In the genomic region with DNA sequence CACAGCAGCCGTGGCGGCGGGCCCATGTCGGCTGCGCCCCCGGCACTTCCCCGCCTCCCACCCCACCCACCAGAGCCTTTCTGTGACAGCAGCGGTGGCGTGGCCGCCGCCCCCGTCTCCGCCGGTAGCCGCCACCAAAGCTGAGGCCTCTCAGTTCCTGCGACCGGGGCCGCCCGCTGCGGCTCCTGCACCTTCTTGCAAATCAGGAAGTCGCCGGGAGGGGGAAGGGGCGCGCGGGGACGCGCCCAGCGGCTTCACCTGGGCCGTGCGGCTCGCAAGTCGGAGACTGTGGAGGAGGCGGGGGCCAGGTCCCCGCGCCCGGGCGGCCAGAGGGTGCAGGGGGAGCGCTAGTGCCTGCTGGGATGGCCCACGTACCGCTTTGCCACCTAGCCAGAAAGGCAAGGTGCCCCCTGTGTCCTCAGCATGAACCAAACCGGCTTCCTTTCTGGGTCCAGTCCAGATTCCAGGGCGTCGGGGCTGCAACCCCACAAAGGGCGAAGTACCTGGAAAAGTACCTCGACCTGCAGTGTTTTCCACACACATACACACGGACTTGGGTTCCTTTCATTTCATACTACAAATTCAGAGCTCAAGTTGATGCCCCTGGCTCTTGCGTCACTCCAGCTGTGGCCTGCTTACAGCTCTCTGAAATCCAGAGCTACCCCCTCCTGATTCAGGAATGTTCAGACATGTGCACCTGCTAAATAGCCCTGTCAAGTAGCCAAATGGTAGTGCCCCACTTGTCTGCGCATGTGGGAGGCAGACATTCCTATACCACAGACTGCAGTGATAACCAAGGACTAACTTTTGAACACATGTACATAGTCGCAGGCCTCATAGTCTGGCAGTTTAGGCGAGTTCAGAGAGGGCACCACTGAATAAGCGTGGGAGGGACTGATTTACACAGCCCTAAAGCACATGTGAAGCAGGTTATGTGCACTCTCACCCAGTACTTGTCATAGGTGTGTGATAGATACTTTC, we compare ENCODE assay signal across 8 cellular contexts. TPM values are rescaled to one million over a fixed set of nuclear protein-coding genes. Genes with fewer than 3 reads are reported as not detected.
DNase-seq lines count a peak whose midpoint lies in the region; ATAC-seq and TF ChIP-seq lines count a peak whose summit lies in the region.

A gene with protein sequence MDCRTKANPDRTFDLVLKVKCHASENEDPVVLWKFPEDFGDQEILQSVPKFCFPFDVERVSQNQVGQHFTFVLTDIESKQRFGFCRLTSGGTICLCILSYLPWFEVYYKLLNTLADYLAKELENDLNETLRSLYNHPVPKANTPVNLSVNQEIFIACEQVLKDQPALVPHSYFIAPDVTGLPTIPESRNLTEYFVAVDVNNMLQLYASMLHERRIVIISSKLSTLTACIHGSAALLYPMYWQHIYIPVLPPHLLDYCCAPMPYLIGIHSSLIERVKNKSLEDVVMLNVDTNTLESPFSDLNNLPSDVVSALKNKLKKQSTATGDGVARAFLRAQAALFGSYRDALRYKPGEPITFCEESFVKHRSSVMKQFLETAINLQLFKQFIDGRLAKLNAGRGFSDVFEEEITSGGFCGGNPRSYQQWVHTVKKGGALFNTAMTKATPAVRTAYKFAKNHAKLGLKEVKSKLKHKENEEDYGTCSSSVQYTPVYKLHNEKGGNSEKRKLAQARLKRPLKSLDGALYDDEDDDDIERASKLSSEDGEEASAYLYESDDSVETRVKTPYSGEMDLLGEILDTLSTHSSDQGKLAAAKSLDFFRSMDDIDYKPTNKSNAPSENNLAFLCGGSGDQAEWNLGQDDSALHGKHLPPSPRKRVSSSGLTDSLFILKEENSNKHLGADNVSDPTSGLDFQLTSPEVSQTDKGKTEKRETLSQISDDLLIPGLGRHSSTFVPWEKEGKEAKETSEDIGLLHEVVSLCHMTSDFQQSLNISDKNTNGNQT (minus strand): TSS at position 199 of the 981 bp plus-strand sequence. CDS start 325 bp downstream, outside the sequence.

- no peaks in the 10 kb centered on the region for H3K27me3 Mint-ChIP-seq in memory B cell

- H3K4me1 ChIP-seq in A673 (ENCODE audit: insufficient read depth, low read length, poor library complexity, severe bottlenecking): peaks cover 10% of the 10 kb centered on the region

- no peaks in the 10 kb centered on the region for H3K27me3 ChIP-seq in A673 (replicated peaks; ENCODE audit: insufficient read depth, low read depth, low read length, poor library complexity)

- peak within 1 kb of the TSS; percentile 95 for H3K27ac Mint-ChIP-seq in memory B cell

- no TSS peak for BruUV-seq in A673 (replicated peaks; lab: Mats Ljungman, UMichigan)

- no peaks in the 10 kb centered on the region for H3K9me3 Mint-ChIP-seq in memory B cell

- H3K36me3 Mint-ChIP-seq in memory B cell: no peaks in the 10 kb centered on the region

- peaks cover 38% of the 10 kb centered on the region for H3K4me1 Mint-ChIP-seq in memory B cell

- H3K27ac ChIP-seq in A673 (ENCODE audit: low read depth, low read length, poor library complexity, severe bottlenecking): no peak within 1 kb of the TSS

- peak within 1 kb of the TSS; percentile 50 for H3K4me3 ChIP-seq in A673 (ENCODE audit: low read depth, low read length, poor library complexity, severe bottlenecking)

- no peak for TF ChIP-seq CTCF in A673 (conservative IDR thresholded peaks at IDR 0.05; ENCODE audit: low read depth, low read length)

- peak within 1 kb of the TSS; percentile 90 for H3K4me3 Mint-ChIP-seq in memory B cell

- intact Hi-C loops in A673 (cut with micrococcal nuclease; ENCODE audit: unreplicated experiment): no loop called here

- CTCF ChIA-PET in A673 (lab: Charles Lee): no interaction called here

- no peaks in the 10 kb centered on the region for H3K36me3 ChIP-seq in A673 (ENCODE audit: insufficient read depth, low read length, poor library complexity, severe bottlenecking)

- POLR2A ChIA-PET in A673 (lab: Charles Lee; ENCODE audit: low non-redundant PET): no interaction called here

- peak; percentile 44 for DNase-seq in A673 (ENCODE audit: low spot score)
- DNase-seq in NCI-H526 treated with DMSO at 0.1 percent for 48 hours (lab: John Stamatoyannopoulos, UW): peak; percentile 44
- peak; percentile 77 to 83 for DNase-seq in activated CD4-positive, alpha-beta T cell treated with anti-CD3 and anti-CD28 coated beads, Interleukin-2, amount 50 U/mL, for 48 hours
- peak; percentile 85 for DNase-seq in ecto neural progenitor cell (ENCODE audit: low spot score)
- peak; percentile 72 to 76 for DNase-seq in memory B cell (ENCODE audit: low spot score in 2 of 2)
- peak; percentile 74 for DNase-seq in stimulated activated CD8-positive, alpha-beta memory T cell treated with anti-CD3 and anti-CD28 coated beads, Interleukin-12 subunit alpha, Interleukin-12 subunit beta, amount 100 ng/mL, for 4 hours (ENCODE audit: low read depth)

- peak; percentile 50 for ATAC-seq in GM18858 (IDR thresholded peaks at IDR 0.05; ENCODE audit: unreplicated experiment)
- ATAC-seq in HG03097 (IDR thresholded peaks at IDR 0.05; ENCODE audit: low FRiP score, unreplicated experiment): peak; percentile 80
- peak; percentile 73 for ATAC-seq in memory B cell (ENCODE audit: low read depth)

- no peaks in the 10 kb centered on the region for H3K9me3 ChIP-seq in A673 (ENCODE audit: low read depth, low read length, poor library complexity, severe bottlenecking)

RNA-seq across cellular contexts. Expression of the gene that starts here (rescaled TPM):
- 1.9 and 4.1 TPM in 2 replicates for total RNA-seq in A673 (2021)
